In genomic region chr17:76989519-76989918, GRCh38 we compare ENCODE assay signal across 2 cellular contexts.
TF ChIP-seq lines count a peak whose summit lies in the region.

No MANE protein-coding gene starts in this region.

TF ChIP-seq in GM23338, 12 proteins besides CTCF, POLR2A, EP300 and RAD21 (continued from another document):
- no peak for TF ChIP-seq REST (IDR thresholded peaks at IDR 0.05; ENCODE audit: unreplicated experiment)
TF ChIP-seq in GM23338: peak in this region for 0.

TF ChIP-seq in H1, 55 proteins besides CTCF, POLR2A, EP300 and RAD21 (continued from another document):
- TF ChIP-seq KDM4A (IDR thresholded peaks at IDR 0.05; ENCODE audit: low read depth, low read length, severe bottlenecking), result no peak
- no peak for TF ChIP-seq NANOG (IDR thresholded peaks at IDR 0.05; ENCODE audit: insufficient read depth, low read depth, low read length, poor library complexity, severe bottlenecking)
- no peak for TF ChIP-seq POLR2AphosphoS5 (IDR thresholded peaks at IDR 0.05; ENCODE audit: low read depth, low read length)
- no peak for TF ChIP-seq CEBPB (IDR thresholded peaks at IDR 0.05; ENCODE audit: low read depth, low read length)
